ENCODE assay signal across 21 cellular contexts in genomic region chr2:85623991-85624390, GRCh38. TPM values are rescaled to one million over a fixed set of nuclear protein-coding genes. Genes with fewer than 3 reads are reported as not detected.
DNase-seq lines count a peak whose midpoint lies in the region; ATAC-seq and TF ChIP-seq lines count a peak whose summit lies in the region.
"Had no signal": no experiment of that assay in that cellular context is flagged by ENCODE, and none has a peak within 500 bp of the region (broad histone marks: within the 10 kb centered on the region; RNA-seq: fewer than 3 reads in every experiment).

No MANE protein-coding gene starts in this region.

- H3K9me3 Mint-ChIP-seq in activated CD4-positive, alpha-beta T cell treated with anti-CD3 and anti-CD28 coated beads, Interleukin-2, amount 10 ng/mL, durations not matched to agents 24 days and 14 days: no peaks in the 10 kb centered on the region
- H3K9me3 Mint-ChIP-seq in activated CD4-positive, alpha-beta T cell treated with anti-CD3 and anti-CD28 coated beads, Interleukin-2, amount 10 ng/mL, durations not matched to agents 7 days and 5 days: no peaks in the 10 kb centered on the region
- no peaks in the 10 kb centered on the region for H3K9me3 Mint-ChIP-seq in MCF 10A (ENCODE audit: unreplicated experiment)
- H3K9me3 Mint-ChIP-seq in naive thymus-derived CD4-positive, alpha-beta T cell: no peaks in the 10 kb centered on the region
- H3K9me3 Mint-ChIP-seq: CD8-positive, alpha-beta T cell had no signal

- H3K4me1 Mint-ChIP-seq in activated CD4-positive, alpha-beta T cell treated with anti-CD3 and anti-CD28 coated beads, Interleukin-2, amount 10 ng/mL, durations not matched to agents 24 days and 14 days: peaks cover 20% of the 10 kb centered on the region
- peaks cover 22% of the 10 kb centered on the region for H3K4me1 Mint-ChIP-seq in activated CD4-positive, alpha-beta T cell treated with anti-CD3 and anti-CD28 coated beads, Interleukin-2, amount 10 ng/mL, durations not matched to agents 7 days and 5 days
- peaks cover 3% of the 10 kb centered on the region for H3K4me1 Mint-ChIP-seq in MCF 10A (ENCODE audit: insufficient read depth, unreplicated experiment)
- H3K4me1 Mint-ChIP-seq in naive thymus-derived CD4-positive, alpha-beta T cell: peaks cover 3 to 22% (median 16%) of the 10 kb centered on the region in 7 donors

- peak; percentile 72 to 73 for ATAC-seq in left cardiac atrium
- ATAC-seq in naive thymus-derived CD4-positive, alpha-beta T cell: no peak
- ATAC-seq: CD8-positive, alpha-beta T cell had no signal

- H3K9ac ChIP-seq in mammary epithelial cell (ENCODE audit: insufficient read depth, low read length): no peak overlapping the region

- no peak overlapping the region for H2AFZ ChIP-seq in mammary epithelial cell (ENCODE audit: low read depth, low read length)

- H3K36me3 ChIP-seq in mammary epithelial cell (ENCODE audit: insufficient read depth, low read length): peaks cover 33% of the 10 kb centered on the region
- H3K36me3 ChIP-seq in naive thymus-derived CD4-positive, alpha-beta T cell (ENCODE audit: control insufficient read depth in 2 of 3, insufficient read depth in 3 of 3, low read length in 3 of 3): peaks cover 18 to 81% (median 20%) of the 10 kb centered on the region in 3 experiments

- no peaks in the 10 kb centered on the region for H3K4me1 ChIP-seq in mammary epithelial cell (ENCODE audit: insufficient read depth, low read length)
- no peaks in the 10 kb centered on the region for H3K4me1 ChIP-seq in naive thymus-derived CD4-positive, alpha-beta T cell (ENCODE audit: control insufficient read depth in 2 of 2, insufficient read depth in 2 of 2, low read length in 2 of 2)

- no peak overlapping the region for H3K4me3 Mint-ChIP-seq in activated CD4-positive, alpha-beta T cell treated with anti-CD3 and anti-CD28 coated beads, Interleukin-2, amount 10 ng/mL, durations not matched to agents 24 days and 14 days
- H3K4me3 Mint-ChIP-seq in activated CD4-positive, alpha-beta T cell treated with anti-CD3 and anti-CD28 coated beads, Interleukin-2, amount 10 ng/mL, durations not matched to agents 7 days and 5 days: no peak overlapping the region
- no peak overlapping the region for H3K4me3 Mint-ChIP-seq in MCF 10A (ENCODE audit: unreplicated experiment)
- H3K4me3 Mint-ChIP-seq in naive thymus-derived CD4-positive, alpha-beta T cell: no peak overlapping the region
- H3K4me3 Mint-ChIP-seq: CD8-positive, alpha-beta T cell had no signal

- peak overlapping the region; percentile 41 for H3K27ac Mint-ChIP-seq in activated CD4-positive, alpha-beta T cell treated with anti-CD3 and anti-CD28 coated beads, Interleukin-2, amount 10 ng/mL, durations not matched to agents 24 days and 14 days
- H3K27ac Mint-ChIP-seq in activated CD4-positive, alpha-beta T cell treated with anti-CD3 and anti-CD28 coated beads, Interleukin-2, amount 10 ng/mL, durations not matched to agents 7 days and 5 days: no peak overlapping the region
- H3K27ac Mint-ChIP-seq in MCF 10A (ENCODE audit: low read depth, unreplicated experiment): peak overlapping the region; percentile 63
- H3K27ac Mint-ChIP-seq in naive thymus-derived CD4-positive, alpha-beta T cell: peak overlapping the region in 2 of 9 donors; percentile 22 to 33
- H3K27ac Mint-ChIP-seq: CD8-positive, alpha-beta T cell had no signal

- H3K4me3 ChIP-seq in mammary epithelial cell (replicated peaks in 1 of 3; ENCODE audit: insufficient read depth in 1 of 3, low read depth in 2 of 3, low read length in 3 of 3): no peak overlapping the region
- no peak overlapping the region for H3K4me3 ChIP-seq in naive thymus-derived CD4-positive, alpha-beta T cell (ENCODE audit: low read length)
- H3K4me3 ChIP-seq: Peyer's patch had no signal

- no peaks in the 10 kb centered on the region for H3K9me3 ChIP-seq in mammary epithelial cell (replicated peaks; ENCODE audit: insufficient read depth, low read length)
- no peaks in the 10 kb centered on the region for H3K9me3 ChIP-seq in naive thymus-derived CD4-positive, alpha-beta T cell (ENCODE audit: control insufficient read depth in 2 of 3, low read length in 3 of 3)
- H3K9me3 ChIP-seq: Peyer's patch had no signal

- 100% methylated on average over 5 of the region's 5 CpGs for whole genome bisulfite sequencing in mammary epithelial cell (ENCODE audit: low coverage, missing lambda C conversion rate)

- POLR2A ChIA-PET in activated CD4-positive, alpha-beta T cell treated with anti-CD3 and anti-CD28 coated beads, Interleukin-2, amount 10 ng/mL, durations not matched to agents 7 days and 5 days (lab: Charles Lee): no interaction called here
- POLR2A ChIA-PET in MCF 10A (lab: Yijun Ruan, JAX): no interaction called here
- POLR2A ChIA-PET in naive thymus-derived CD4-positive, alpha-beta T cell (lab: Charles Lee): no interaction called here

- H3K79me2 ChIP-seq in mammary epithelial cell (ENCODE audit: insufficient read depth, low read length): peaks cover 33% of the 10 kb centered on the region

- no peaks in the 10 kb centered on the region for H3K27me3 Mint-ChIP-seq in activated CD4-positive, alpha-beta T cell treated with anti-CD3 and anti-CD28 coated beads, Interleukin-2, amount 10 ng/mL, durations not matched to agents 24 days and 14 days
- H3K27me3 Mint-ChIP-seq in activated CD4-positive, alpha-beta T cell treated with anti-CD3 and anti-CD28 coated beads, Interleukin-2, amount 10 ng/mL, durations not matched to agents 7 days and 5 days: no peaks in the 10 kb centered on the region
- no peaks in the 10 kb centered on the region for H3K27me3 Mint-ChIP-seq in MCF 10A (ENCODE audit: insufficient read depth, unreplicated experiment)
- no peaks in the 10 kb centered on the region for H3K27me3 Mint-ChIP-seq in naive thymus-derived CD4-positive, alpha-beta T cell

- H3K27ac ChIP-seq in mammary epithelial cell (ENCODE audit: insufficient read depth, low read depth, low read length): no peak overlapping the region
- no peak overlapping the region for H3K27ac ChIP-seq in naive thymus-derived CD4-positive, alpha-beta T cell (ENCODE audit: low read depth, low read length)
- H3K27ac ChIP-seq: Peyer's patch had no signal

- DNase-seq in activated CD4-positive, alpha-beta T cell treated with anti-CD3 and anti-CD28 coated beads, Interleukin-2, amount 10 ng/mL, durations not matched to agents 24 days and 14 days: no peak
- DNase-seq in activated CD4-positive, alpha-beta T cell treated with anti-CD3 and anti-CD28 coated beads, Interleukin-2, amount 10 ng/mL, durations not matched to agents 7 days and 5 days: no peak
- DNase-seq in MCF 10A (ENCODE audit: unreplicated experiment) (no peak), mammary epithelial cell (no peak), left cardiac atrium (no peak), SHP77 (lab: John Stamatoyannopoulos, UW) (no peak)
- DNase-seq in naive thymus-derived CD4-positive, alpha-beta T cell: no peak
- DNase-seq: 8988T; AML-193; C1 segment of cervical spinal cord; CD8-positive, alpha-beta T cell; DMS153; H7; Karpas-422; NCI-H1694; NCI-H2081; NCI-H2171; NCI-H345; NCI-H524; NCI-H774; Peyer's patch had no signal

- TF ChIP-seq CTCF in MCF 10A (IDR thresholded peaks at IDR 0.05; ENCODE audit: unreplicated experiment): no peak
- TF ChIP-seq CTCF in mammary epithelial cell (conservative IDR thresholded peaks at IDR 0.05 in 1 of 2, IDR thresholded peaks at IDR 0.05 in 1 of 2; ENCODE audit: extremely low read depth in 1 of 2, insufficient read depth in 1 of 2, low read depth in 1 of 2, low read length in 2 of 2): no peak

- dilution Hi-C loops in mammary epithelial cell (cut with HindIII; ENCODE audit: low sequenced_read_pairs): no loop called here

- no peaks in the 10 kb centered on the region for H3K27me3 ChIP-seq in mammary epithelial cell (ENCODE audit: insufficient read depth, low read length)
- H3K27me3 ChIP-seq in naive thymus-derived CD4-positive, alpha-beta T cell (ENCODE audit: control insufficient read depth in 2 of 2, insufficient read depth in 2 of 2, low read length in 2 of 2): no peaks in the 10 kb centered on the region
- H3K27me3 ChIP-seq: Peyer's patch had no signal

- H3K36me3 Mint-ChIP-seq in activated CD4-positive, alpha-beta T cell treated with anti-CD3 and anti-CD28 coated beads, Interleukin-2, amount 10 ng/mL, durations not matched to agents 24 days and 14 days (ENCODE audit: low read depth): peaks cover 57% of the 10 kb centered on the region
- peaks cover 55% of the 10 kb centered on the region for H3K36me3 Mint-ChIP-seq in activated CD4-positive, alpha-beta T cell treated with anti-CD3 and anti-CD28 coated beads, Interleukin-2, amount 10 ng/mL, durations not matched to agents 7 days and 5 days (ENCODE audit: low read depth)
- peaks cover 92% of the 10 kb centered on the region for H3K36me3 Mint-ChIP-seq in MCF 10A (ENCODE audit: insufficient read depth, unreplicated experiment)
- H3K36me3 Mint-ChIP-seq in naive thymus-derived CD4-positive, alpha-beta T cell: peaks cover 7 to 46% (median 25%) of the 10 kb centered on the region in 5 donors

- CTCF ChIA-PET in activated CD4-positive, alpha-beta T cell treated with anti-CD3 and anti-CD28 coated beads, Interleukin-2, amount 10 ng/mL, durations not matched to agents 7 days and 5 days (lab: Charles Lee): interaction anchor here (8.6 kb wide), 1 partner anchor 12 kb away, joined by 56 read pairs; no protein-coding TSS in a partner anchor
- CTCF ChIA-PET in MCF 10A (lab: Yijun Ruan, JAX): interaction anchor here (6.4 kb wide), 1 partner anchor 12 kb away, joined by 47 read pairs; no protein-coding TSS in a partner anchor
- CTCF ChIA-PET in mammary epithelial cell (lab: Charles Lee; ENCODE audit: low non-redundant PET): no interaction called here
- CTCF ChIA-PET in naive thymus-derived CD4-positive, alpha-beta T cell (lab: Charles Lee): no interaction called here

- in situ Hi-C loops in mammary epithelial cell (cut with MboI; ENCODE audit: low sequenced_read_pairs in 2 of 2): no loop called here

- no TSS peak for BruUV-seq in MCF 10A (replicated peaks; lab: Mats Ljungman, UMichigan)
- BruUV-seq in mammary epithelial cell (replicated peaks; lab: Mats Ljungman, UMichigan): no TSS peak

- no peaks in the 10 kb centered on the region for H4K20me1 ChIP-seq in mammary epithelial cell (ENCODE audit: insufficient read depth, low read length)

- intact Hi-C loops in activated CD4-positive, alpha-beta T cell treated with anti-CD3 and anti-CD28 coated beads, Interleukin-2, amount 10 ng/mL, durations not matched to agents 24 days and 14 days (cut with micrococcal nuclease): no loop called here
- intact Hi-C loops in MCF 10A (cut with micrococcal nuclease): no loop called here
- intact Hi-C loops in mammary epithelial cell (cut with micrococcal nuclease): no loop called here
- intact Hi-C loops in left cardiac atrium (cut with DNase I): no loop called here
- intact Hi-C loops in naive thymus-derived CD4-positive, alpha-beta T cell (cut with micrococcal nuclease): no loop called here

- H3K4me2 ChIP-seq in mammary epithelial cell (ENCODE audit: insufficient read depth, low read depth, low read length): no peak overlapping the region

RNA-seq across cellular contexts. Expression of gene USP39, which starts 8.0 kb away (rescaled TPM):
- 94.0 and 102 TPM in 2 replicates for total RNA-seq in activated CD4-positive, alpha-beta T cell treated with anti-CD3 and anti-CD28 coated beads, Interleukin-2, amount 10 ng/mL, durations not matched to agents 24 days and 14 days
- 10 to 100 TPM; 71.9 to 77.0 TPM for total RNA-seq in activated CD4-positive, alpha-beta T cell treated with anti-CD3 and anti-CD28 coated beads, Interleukin-2, amount 10 ng/mL, durations not matched to agents 7 days and 5 days
- total RNA-seq in MCF 10A (2022) (36.7 and 43.8 TPM in 2 replicates), mammary epithelial cell (10 to 100 TPM; 31.2 to 53.3 TPM), left cardiac atrium (10 to 100 TPM; 26.6 to 32.3 TPM)
- polyA plus RNA-seq in mammary epithelial cell: 56.3 TPM
- 50.5 TPM for polyA minus RNA-seq in mammary epithelial cell
- total RNA-seq in naive thymus-derived CD4-positive, alpha-beta T cell: 10 to 100 TPM; 43.1 to 76.1 (median 57.3) TPM
- 10 to 100 TPM; 63.7 to 83.6 TPM for polyA plus RNA-seq in naive thymus-derived CD4-positive, alpha-beta T cell

RNA-seq across cellular contexts. Expression of gene C2orf68, which starts 12.1 kb away (rescaled TPM):
- 36.6 and 36.9 TPM in 2 replicates for total RNA-seq in activated CD4-positive, alpha-beta T cell treated with anti-CD3 and anti-CD28 coated beads, Interleukin-2, amount 10 ng/mL, durations not matched to agents 24 days and 14 days
- total RNA-seq in activated CD4-positive, alpha-beta T cell treated with anti-CD3 and anti-CD28 coated beads, Interleukin-2, amount 10 ng/mL, durations not matched to agents 7 days and 5 days: 10 to 100 TPM; 46.1 to 55.3 TPM
- 34.3 and 35.5 TPM in 2 replicates for total RNA-seq in MCF 10A (2022)
- total RNA-seq in mammary epithelial cell: 10 to 100 TPM; 10.8 to 21.9 TPM
- polyA plus RNA-seq in mammary epithelial cell: 7.0 TPM
- polyA minus RNA-seq in mammary epithelial cell: 48.4 TPM
- total RNA-seq in left cardiac atrium: 10 to 100 TPM; 21.3 to 22.4 TPM
- 10 to 100 TPM; 40.9 to 92.1 (median 51.6) TPM for total RNA-seq in naive thymus-derived CD4-positive, alpha-beta T cell
- polyA plus RNA-seq in naive thymus-derived CD4-positive, alpha-beta T cell: 10 to 100 TPM; 24.9 to 26.6 TPM

RNA-seq across cellular contexts. Expression of gene TMEM150A, which starts 21.5 kb away (rescaled TPM):
- 6.2 and 6.5 TPM in 2 replicates for total RNA-seq in activated CD4-positive, alpha-beta T cell treated with anti-CD3 and anti-CD28 coated beads, Interleukin-2, amount 10 ng/mL, durations not matched to agents 24 days and 14 days
- 1 to 10 TPM; 1.5 to 1.7 TPM for total RNA-seq in activated CD4-positive, alpha-beta T cell treated with anti-CD3 and anti-CD28 coated beads, Interleukin-2, amount 10 ng/mL, durations not matched to agents 7 days and 5 days
- total RNA-seq in MCF 10A (2022): 12.5 and 14.5 TPM in 2 replicates
- total RNA-seq in mammary epithelial cell: 10 to 100 TPM; 12.5 to 14.2 TPM
- polyA plus RNA-seq in mammary epithelial cell: 11.4 TPM
- 19.7 TPM for polyA minus RNA-seq in mammary epithelial cell
- 10 to 100 TPM; 12.7 to 14.9 TPM for total RNA-seq in left cardiac atrium
- 10 to 100 TPM in 3 of 5 experiments, 1 to 10 TPM in 2; 5.1 to 17.8 (median 11.2) TPM for total RNA-seq in naive thymus-derived CD4-positive, alpha-beta T cell
- 10 to 100 TPM; 11.1 to 15.4 TPM for polyA plus RNA-seq in naive thymus-derived CD4-positive, alpha-beta T cell

RNA-seq across cellular contexts. Expression of gene RNF181, which starts 28.4 kb away (rescaled TPM):
- total RNA-seq in activated CD4-positive, alpha-beta T cell treated with anti-CD3 and anti-CD28 coated beads, Interleukin-2, amount 10 ng/mL, durations not matched to agents 24 days and 14 days: 111 and 116 TPM in 2 replicates
- total RNA-seq in activated CD4-positive, alpha-beta T cell treated with anti-CD3 and anti-CD28 coated beads, Interleukin-2, amount 10 ng/mL, durations not matched to agents 7 days and 5 days: 100 to 1,000 TPM in 1 of 2 experiments, 10 to 100 TPM in 1; 89.7 to 106 TPM
- total RNA-seq in MCF 10A (2022) (125 and 215 TPM in 2 replicates), mammary epithelial cell (100 to 1,000 TPM; 101 to 109 TPM), left cardiac atrium (10 to 100 TPM; 86.5 to 97.1 TPM)
- 269 TPM for polyA plus RNA-seq in mammary epithelial cell
- 193 TPM for polyA minus RNA-seq in mammary epithelial cell
- 100 to 1,000 TPM in 1 of 5 experiments, 10 to 100 TPM in 4; 38.5 to 118 (median 61.4) TPM for total RNA-seq in naive thymus-derived CD4-positive, alpha-beta T cell
- polyA plus RNA-seq in naive thymus-derived CD4-positive, alpha-beta T cell: 100 to 1,000 TPM; 168 to 175 TPM

RNA-seq across cellular contexts. Expression of gene VAMP5, which starts 39.8 kb away (rescaled TPM):
- 33.1 and 37.9 TPM in 2 replicates for total RNA-seq in activated CD4-positive, alpha-beta T cell treated with anti-CD3 and anti-CD28 coated beads, Interleukin-2, amount 10 ng/mL, durations not matched to agents 24 days and 14 days
- total RNA-seq in activated CD4-positive, alpha-beta T cell treated with anti-CD3 and anti-CD28 coated beads, Interleukin-2, amount 10 ng/mL, durations not matched to agents 7 days and 5 days: 10 to 100 TPM; 61.5 to 67.4 TPM
- total RNA-seq in MCF 10A (2022): 1.6 and 3.0 TPM in 2 replicates
- total RNA-seq in mammary epithelial cell: 1 to 10 TPM; 2.2 to 7.3 TPM
- 6.0 TPM for polyA plus RNA-seq in mammary epithelial cell
- polyA minus RNA-seq in mammary epithelial cell: 10.2 TPM
- total RNA-seq in left cardiac atrium: 10 to 100 TPM; 84.7 to 91.4 TPM
- total RNA-seq in naive thymus-derived CD4-positive, alpha-beta T cell: 10 to 100 TPM; 25.6 to 73.8 (median 35.1) TPM
- polyA plus RNA-seq in naive thymus-derived CD4-positive, alpha-beta T cell: 100 to 1,000 TPM; 115 to 121 TPM

Comparison
In these comparisons a context has a peak if more than half of its experiments do, and no peak if none do; other contexts are left out.
1. CTCF ChIA-PET loops: an anchor here in activated CD4-positive, alpha-beta T cell treated with anti-CD3 and anti-CD28 coated beads, Interleukin-2, amount 10 ng/mL, durations not matched to agents 7 days and 5 days (8.6 kb wide) and MCF 10A (6.4 kb wide); none called in mammary epithelial cell and naive thymus-derived CD4-positive, alpha-beta T cell.